In the genomic region with DNA sequence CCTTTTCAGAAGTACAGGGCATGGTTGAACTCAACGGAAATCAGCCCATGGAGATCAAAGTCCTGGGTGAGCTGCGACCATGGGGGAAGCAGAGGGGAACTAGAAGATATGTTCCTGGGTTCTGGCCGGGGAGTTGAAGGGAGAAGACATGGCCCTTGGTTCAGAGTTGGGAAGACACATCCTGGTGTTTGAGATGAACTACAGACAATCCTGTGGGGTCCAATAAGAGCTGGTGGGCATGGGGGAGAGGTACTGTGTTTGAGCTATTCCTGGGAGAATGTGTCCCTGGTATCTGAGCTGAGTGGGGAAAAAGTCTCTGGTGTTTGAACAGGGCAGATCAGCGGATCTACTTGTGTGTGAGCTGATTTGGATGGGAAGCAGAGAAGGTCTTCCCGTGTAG, we compare ENCODE assay signal across 15 cellular contexts. TPM values are rescaled to one million over a fixed set of nuclear protein-coding genes. Genes with fewer than 3 reads are reported as not detected.
DNase-seq lines count a peak whose midpoint lies in the region; ATAC-seq and TF ChIP-seq lines count a peak whose summit lies in the region.
"Had no signal": no experiment of that assay in that cellular context is flagged by ENCODE, and none has a peak within 500 bp of the region (broad histone marks: within the 10 kb centered on the region; RNA-seq: fewer than 3 reads in every experiment).

No MANE protein-coding gene starts in this region.

- TF ChIP-seq CTCF in psoas muscle (IDR thresholded peaks at IDR 0.05) (no peak), mesothelial cell of epicardium (IDR thresholded peaks at IDR 0.05; ENCODE audit: unreplicated experiment) (no peak)

- peaks cover 16% of the 10 kb centered on the region for H3K4me1 Mint-ChIP-seq in stimulated activated naive CD8-positive, alpha-beta T cell treated with anti-CD3 and anti-CD28 coated beads, Interleukin-15, Interleukin-2, amounts not matched to agents 100 ng/mL and 50 ng/mL, for 24 hours (ENCODE audit: low read depth)
- H3K4me1 Mint-ChIP-seq in mesothelial cell of epicardium = peaks cover 24% of the 10 kb centered on the region

- WGBS in psoas muscle, 3 donors = 71 to 86% (median 80%) methylated on average over 4 to 5 of the region's 5 CpGs

- H3K9me3 Mint-ChIP-seq in stimulated activated naive CD8-positive, alpha-beta T cell treated with anti-CD3 and anti-CD28 coated beads, Interleukin-15, Interleukin-2, amounts not matched to agents 100 ng/mL and 50 ng/mL, for 24 hours = no peaks in the 10 kb centered on the region
- no peaks in the 10 kb centered on the region for H3K9me3 Mint-ChIP-seq in mesothelial cell of epicardium

- H3K27me3 Mint-ChIP-seq in stimulated activated naive CD8-positive, alpha-beta T cell treated with anti-CD3 and anti-CD28 coated beads, Interleukin-15, Interleukin-2, amounts not matched to agents 100 ng/mL and 50 ng/mL, for 24 hours = no peaks in the 10 kb centered on the region
- H3K27me3 Mint-ChIP-seq in mesothelial cell of epicardium (ENCODE audit: low read depth) = no peaks in the 10 kb centered on the region

- intact Hi-C loops in psoas muscle (cut with DNase I) = no loop called here

- H3K9me3 ChIP-seq in psoas muscle = no peaks in the 10 kb centered on the region

- DNase-seq in stimulated activated naive CD8-positive, alpha-beta T cell treated with anti-CD3 and anti-CD28 coated beads, Interleukin-15, Interleukin-2, amounts not matched to agents 100 U/mL and 50 U/mL, for 24 hours = no peak
- DNase-seq in epithelial cell of prostate (ENCODE audit: low read depth, low spot score) (no peak), psoas muscle (no peak), iPS-NIHi11 (ENCODE audit: low spot score) (no peak), mesothelial cell of epicardium (ENCODE audit: low spot score in 2 of 2, unreplicated experiment in 2 of 2) (no peak), GDM1 (lab: John Stamatoyannopoulos, UW) (no peak), DMS153 (lab: John Stamatoyannopoulos, UW) (no peak)
- DNase-seq: C1 segment of cervical spinal cord, DMS79 treated with DMSO at 0.1 percent for 48 hours, NCI-H1436 treated with DMSO at 0.1 percent for 48 hours, NCI-H446 treated with DMSO at 0.1 percent for 48 hours, NCI-H774, PC-9 had no signal

- no peak for ATAC-seq in stimulated activated naive CD8-positive, alpha-beta T cell treated with anti-CD3 and anti-CD28 coated beads, Interleukin-15, Interleukin-2, amounts not matched to agents 100 U/mL and 50 U/mL, for 24 hours
- ATAC-seq in psoas muscle = no peak
- ATAC-seq: HCT116 had no signal

- peak overlapping the region; percentile 43 for H3K27ac ChIP-seq in epithelial cell of prostate
- peak overlapping the region; percentile 71 for H3K27ac ChIP-seq in psoas muscle
- H3K27ac ChIP-seq: PC-9 had no signal

- no peak overlapping the region for H3K4me3 ChIP-seq in psoas muscle
- H3K4me3 ChIP-seq: PC-9 had no signal

- peak overlapping the region; percentile 8 for H3K27ac Mint-ChIP-seq in stimulated activated naive CD8-positive, alpha-beta T cell treated with anti-CD3 and anti-CD28 coated beads, Interleukin-15, Interleukin-2, amounts not matched to agents 100 ng/mL and 50 ng/mL, for 24 hours
- no peak overlapping the region for H3K27ac Mint-ChIP-seq in mesothelial cell of epicardium

- peaks cover 0 to 95% of the 10 kb centered on the region in 2 donors for H3K36me3 ChIP-seq in psoas muscle (ENCODE audit: insufficient read depth in 1 of 2, low read depth in 1 of 2)

- no peaks in the 10 kb centered on the region for H3K27me3 ChIP-seq in psoas muscle (ENCODE audit: insufficient read depth in 3 of 3, low read length in 2 of 3)

- H3K4me1 ChIP-seq in psoas muscle = peaks cover 16% of the 10 kb centered on the region

- H3K4me3 Mint-ChIP-seq in stimulated activated naive CD8-positive, alpha-beta T cell treated with anti-CD3 and anti-CD28 coated beads, Interleukin-15, Interleukin-2, amounts not matched to agents 100 ng/mL and 50 ng/mL, for 24 hours = no peak overlapping the region
- H3K4me3 Mint-ChIP-seq in mesothelial cell of epicardium = no peak overlapping the region

- H3K36me3 Mint-ChIP-seq in stimulated activated naive CD8-positive, alpha-beta T cell treated with anti-CD3 and anti-CD28 coated beads, Interleukin-15, Interleukin-2, amounts not matched to agents 100 ng/mL and 50 ng/mL, for 24 hours (ENCODE audit: low read depth) = peaks cover 57% of the 10 kb centered on the region
- peaks cover 69% of the 10 kb centered on the region for H3K36me3 Mint-ChIP-seq in mesothelial cell of epicardium

RNA-seq across cellular contexts. Expression of gene UBA1, which starts 7.9 kb away (rescaled TPM):
- total RNA-seq in psoas muscle (100 to 1,000 TPM; 145 to 230 (median 187) TPM), mesothelial cell of epicardium (349 to 350 TPM (median 350 TPM) in 3 replicates)
- 100 to 1,000 TPM in 2 of 3 donors, 10 to 100 TPM in 1; 96.2 to 120 (median 115) TPM for polyA plus RNA-seq in psoas muscle

RNA-seq across cellular contexts. Expression of gene CDK16, which starts 16.9 kb away (rescaled TPM):
- 100 to 1,000 TPM; 150 to 192 (median 160) TPM for total RNA-seq in psoas muscle
- 100 to 1,000 TPM; 104 to 124 (median 118) TPM for polyA plus RNA-seq in psoas muscle
- 216 to 226 TPM (median 221 TPM) in 3 replicates for total RNA-seq in mesothelial cell of epicardium

RNA-seq across cellular contexts. Expression of gene USP11, which starts 31.3 kb away (rescaled TPM):
- 10 to 100 TPM; 30.7 to 50.7 (median 35.6) TPM for total RNA-seq in psoas muscle
- polyA plus RNA-seq in psoas muscle = 10 to 100 TPM; 16.1 to 21.4 (median 21.1) TPM
- total RNA-seq in mesothelial cell of epicardium = 315 to 337 TPM (median 315 TPM) in 3 replicates

RNA-seq across cellular contexts. Expression of gene RBM10, which starts 56.5 kb away (rescaled TPM):
- total RNA-seq in psoas muscle (10 to 100 TPM; 21.5 to 25.6 (median 23.6) TPM), mesothelial cell of epicardium (56.7 to 61.4 TPM (median 58.7 TPM) in 3 replicates)
- 10 to 100 TPM; 18.2 to 33.8 (median 25.0) TPM for polyA plus RNA-seq in psoas muscle

RNA-seq across cellular contexts. Expression of gene NDUFB11, which starts 57.0 kb away (rescaled TPM):
- total RNA-seq in psoas muscle (100 to 1,000 TPM; 142 to 194 (median 169) TPM), mesothelial cell of epicardium (82.9 to 85.7 TPM (median 83.9 TPM) in 3 replicates)
- polyA plus RNA-seq in psoas muscle = 100 to 1,000 TPM; 145 to 207 (median 201) TPM
